ENCODE assay signal across 2 cellular contexts in genomic region chr16:85908889-85909584, GRCh38.
A peak's percentile ranks its signal among the peaks of the same experiment; 100 is the strongest.
TF ChIP-seq lines count a peak whose summit lies in the region.

No MANE protein-coding gene starts in this region.

TF ChIP-seq in HepG2, 621 proteins besides CTCF, POLR2A, EP300 and RAD21:
- TF ChIP-seq NFIB (CRISPR knock-in tag; IDR thresholded peaks at IDR 0.05; ENCODE audit: borderline replicate concordance) (no peak), ZNF788 (CRISPR knock-in tag; IDR thresholded peaks at IDR 0.05; ENCODE audit: borderline replicate concordance) (no peak), ELK4 (CRISPR knock-in tag; IDR thresholded peaks at IDR 0.05; ENCODE audit: borderline replicate concordance) (no peak), HIC2 (CRISPR knock-in tag; IDR thresholded peaks at IDR 0.05; ENCODE audit: low read depth) (no peak), GLMP (CRISPR knock-in tag; IDR thresholded peaks at IDR 0.05; ENCODE audit: borderline replicate concordance) (no peak), CCAR2 (optimal IDR thresholded peaks at IDR 0.05; ENCODE audit: low read depth, low read length) (no peak), CREB3 (CRISPR knock-in tag; IDR thresholded peaks at IDR 0.05) (no peak), PRPF4 (IDR thresholded peaks at IDR 0.05; ENCODE audit: low read depth, low read length, poor library complexity, severe bottlenecking) (no peak), FOXC1 (CRISPR knock-in tag; IDR thresholded peaks at IDR 0.05; ENCODE audit: borderline replicate concordance) (no peak)

TF ChIP-seq in GM12878, 131 proteins besides CTCF, POLR2A, EP300 and RAD21:
- no peak for TF ChIP-seq CREM (IDR thresholded peaks at IDR 0.05; ENCODE audit: low read depth)
- TF ChIP-seq POLR2AphosphoS5 (IDR thresholded peaks at IDR 0.05; ENCODE audit: low read length): peak; percentile 42; the same call in 1 of the 2 replicates
- TF ChIP-seq ATF2 (IDR thresholded peaks at IDR 0.05; ENCODE audit: low read length): peak; percentile 1; the same call in 1 of the 2 replicates
- TF ChIP-seq HCFC1 (IDR thresholded peaks at IDR 0.05; ENCODE audit: low read length): no peak
- peak; percentile 71; the same call in 1 of the 2 replicates for TF ChIP-seq SPI1 (IDR thresholded peaks at IDR 0.05; ENCODE audit: borderline replicate concordance, insufficient read depth, low read depth, low read length)
- peak; percentile 20; the same call in 1 of the 2 replicates for TF ChIP-seq CBFB (IDR thresholded peaks at IDR 0.05; ENCODE audit: low read depth)
TF ChIP-seq in GM12878: peak in this region for 4.
